Comparison of ENCODE assay signal across 1 cellular context in the genomic region with DNA sequence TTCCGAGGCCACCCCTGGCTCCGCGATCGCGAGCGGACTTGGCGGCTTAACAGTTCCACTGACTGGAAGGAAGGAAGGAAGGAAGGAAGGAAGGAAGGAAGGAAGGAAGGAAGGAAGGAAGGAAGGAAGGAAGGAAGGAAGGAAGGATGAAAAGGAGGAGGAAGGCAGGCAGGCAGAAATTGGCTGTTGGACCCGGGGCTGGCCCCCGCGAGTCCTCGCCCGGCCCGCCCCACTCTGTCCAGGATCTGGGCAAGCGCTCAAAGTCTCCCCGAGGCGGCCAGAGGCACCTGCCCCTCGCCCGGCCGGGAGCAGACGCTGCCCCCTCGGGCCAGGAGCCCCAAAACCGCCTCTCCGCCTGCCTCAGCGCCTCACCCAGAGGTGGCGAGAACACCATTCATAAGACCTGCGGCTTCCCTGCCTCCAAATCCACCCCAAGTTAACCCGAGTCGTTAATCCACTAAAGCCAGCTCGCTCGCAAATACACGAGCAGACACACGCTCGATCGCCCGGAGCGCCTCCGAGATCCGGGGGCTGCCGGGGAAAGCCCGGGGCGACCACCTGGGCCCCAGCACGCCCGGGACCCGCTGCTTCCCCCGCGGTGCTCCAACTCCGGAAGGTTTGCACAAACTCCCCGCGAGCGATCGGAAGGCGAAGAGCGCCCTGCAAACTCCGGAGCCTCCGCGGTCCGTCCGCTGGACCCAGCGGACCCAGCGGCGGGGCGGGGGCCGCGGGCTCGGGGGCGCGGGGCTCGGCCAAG.
TF ChIP-seq lines count a peak whose summit lies in the region.

No MANE protein-coding gene starts in this region.

TF ChIP-seq in IMR-90, 13 proteins besides CTCF, POLR2A, EP300 and RAD21 (continued from another document):
- TF ChIP-seq, protein P1, sequence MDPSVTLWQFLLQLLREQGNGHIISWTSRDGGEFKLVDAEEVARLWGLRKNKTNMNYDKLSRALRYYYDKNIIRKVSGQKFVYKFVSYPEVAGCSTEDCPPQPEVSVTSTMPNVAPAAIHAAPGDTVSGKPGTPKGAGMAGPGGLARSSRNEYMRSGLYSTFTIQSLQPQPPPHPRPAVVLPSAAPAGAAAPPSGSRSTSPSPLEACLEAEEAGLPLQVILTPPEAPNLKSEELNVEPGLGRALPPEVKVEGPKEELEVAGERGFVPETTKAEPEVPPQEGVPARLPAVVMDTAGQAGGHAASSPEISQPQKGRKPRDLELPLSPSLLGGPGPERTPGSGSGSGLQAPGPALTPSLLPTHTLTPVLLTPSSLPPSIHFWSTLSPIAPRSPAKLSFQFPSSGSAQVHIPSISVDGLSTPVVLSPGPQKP (IDR thresholded peaks at IDR 0.05; ENCODE audit: borderline replicate concordance, low read depth, low read length): no peak
- no peak for TF ChIP-seq RFX5 (IDR thresholded peaks at IDR 0.05; ENCODE audit: low read depth, low read length)
- TF ChIP-seq CEBPB (IDR thresholded peaks at IDR 0.05; ENCODE audit: low read depth, low read length): no peak
- TF ChIP-seq MAFK (IDR thresholded peaks at IDR 0.05; ENCODE audit: low read depth, low read length): no peak
- no peak for TF ChIP-seq BHLHE40 (IDR thresholded peaks at IDR 0.05; ENCODE audit: low read depth, low read length)
